In the genomic region with DNA sequence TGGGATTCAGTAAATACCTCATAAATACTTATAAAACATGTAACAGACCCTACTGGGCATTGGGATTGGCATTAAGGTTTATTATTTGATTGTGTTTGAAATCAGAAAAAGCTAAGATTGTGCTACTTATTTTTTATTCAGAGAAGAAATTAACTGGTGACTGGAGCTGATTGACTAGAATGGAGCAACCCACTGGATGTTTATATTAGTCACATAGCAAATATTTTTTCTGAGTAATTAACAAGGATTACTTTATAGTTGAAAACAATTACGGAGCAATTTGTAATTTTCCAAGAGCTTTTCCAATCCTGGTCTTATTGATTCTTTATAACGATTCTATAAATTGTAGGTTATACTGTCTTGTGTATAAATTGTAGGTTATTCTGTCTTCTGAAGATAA, we compare ENCODE assay signal across 21 cellular contexts.
DNase-seq lines count a peak whose midpoint lies in the region; ATAC-seq, FAIRE-seq and TF ChIP-seq lines count a peak whose summit lies in the region.
"Had no signal": no experiment of that assay in that cellular context is flagged by ENCODE, and none has a peak within 500 bp of the region (broad histone marks: within the 10 kb centered on the region; RNA-seq: fewer than 3 reads in every experiment).

No MANE protein-coding gene starts in this region.

- peaks cover 4% of the 10 kb centered on the region for H3K4me1 ChIP-seq in astrocyte (ENCODE audit: insufficient read depth, low read length)
- H3K4me1 ChIP-seq in mesenchymal stem cell (ENCODE audit: control insufficient read depth, insufficient read depth, low read depth, low read length), result peaks cover 2% of the 10 kb centered on the region

- H2AFZ ChIP-seq in astrocyte (ENCODE audit: low read depth, low read length) (no peak overlapping the region), mesenchymal stem cell (ENCODE audit: low read depth, low read length) (no peak overlapping the region)

- no peak overlapping the region for H3K4ac ChIP-seq in mesenchymal stem cell (ENCODE audit: low read depth in 1 of 2, low read length in 2 of 2)

- H3K18ac ChIP-seq in mesenchymal stem cell (ENCODE audit: low read depth in 1 of 2, low read length in 2 of 2), result no peak overlapping the region

- no peaks in the 10 kb centered on the region for H3K79me1 ChIP-seq in mesenchymal stem cell (replicated peaks; ENCODE audit: low read length, poor library complexity, severe bottlenecking)

- intact Hi-C loops in activated CD4-positive, alpha-beta T cell treated with anti-CD3 and anti-CD28 coated beads, Interleukin-2, amount 10 ng/mL, durations not matched to agents 24 days and 14 days (cut with micrococcal nuclease), result no loop called here

- no peak overlapping the region for H2BK120ac ChIP-seq in mesenchymal stem cell (ENCODE audit: low read depth, low read length)

- H3K27me3 ChIP-seq in astrocyte (ENCODE audit: insufficient read depth, low read length), result no peaks in the 10 kb centered on the region
- no peaks in the 10 kb centered on the region for H3K27me3 ChIP-seq in mesenchymal stem cell (ENCODE audit: control insufficient read depth in 1 of 2, insufficient read depth in 1 of 2, low read length in 2 of 2)
- H3K27me3 ChIP-seq: SJCRH30 had no signal

- no peak overlapping the region for H4K8ac ChIP-seq in mesenchymal stem cell (ENCODE audit: low read length)

- H3K36me3 Mint-ChIP-seq in astrocyte (ENCODE audit: low read depth, unreplicated experiment), result no peaks in the 10 kb centered on the region
- no peaks in the 10 kb centered on the region for H3K36me3 Mint-ChIP-seq in activated CD4-positive, alpha-beta T cell treated with anti-CD3 and anti-CD28 coated beads, Interleukin-2, amount 10 ng/mL, durations not matched to agents 24 days and 14 days (ENCODE audit: low read depth)

- H3K9me3 ChIP-seq in astrocyte (ENCODE audit: insufficient read depth, low read depth, low read length), result no peaks in the 10 kb centered on the region
- H3K9me3 ChIP-seq in mesenchymal stem cell (ENCODE audit: control insufficient read depth, low read length), result no peaks in the 10 kb centered on the region
- H3K9me3 ChIP-seq: SJCRH30 had no signal

- no peak overlapping the region for H2AK5ac ChIP-seq in mesenchymal stem cell (ENCODE audit: low read length, severe bottlenecking)

- no peak overlapping the region for H2BK12ac ChIP-seq in mesenchymal stem cell (ENCODE audit: low read length in 2 of 2)

- H2BK15ac ChIP-seq in mesenchymal stem cell (ENCODE audit: low read depth, poor library complexity, severe bottlenecking), result no peak overlapping the region

- no peak for ATAC-seq in HG02763 (IDR thresholded peaks at IDR 0.05; ENCODE audit: unreplicated experiment)

- no peak overlapping the region for H2BK5ac ChIP-seq in mesenchymal stem cell (ENCODE audit: low read depth, low read length, poor library complexity, severe bottlenecking)

- peaks cover 2% of the 10 kb centered on the region for H3K27me3 Mint-ChIP-seq in astrocyte (ENCODE audit: low read depth, unreplicated experiment)
- H3K27me3 Mint-ChIP-seq in activated CD4-positive, alpha-beta T cell treated with anti-CD3 and anti-CD28 coated beads, Interleukin-2, amount 10 ng/mL, durations not matched to agents 24 days and 14 days, result no peaks in the 10 kb centered on the region
- H3K27me3 Mint-ChIP-seq: B cell; CD4-positive, alpha-beta T cell; IgD-negative memory B cell had no signal

- no CpG with 5 or more reads among the region's 2 CpGs for WGBS in mesenchymal stem cell

- H3K9me3 Mint-ChIP-seq in astrocyte (ENCODE audit: unreplicated experiment), result no peaks in the 10 kb centered on the region
- no peaks in the 10 kb centered on the region for H3K9me3 Mint-ChIP-seq in activated CD4-positive, alpha-beta T cell treated with anti-CD3 and anti-CD28 coated beads, Interleukin-2, amount 10 ng/mL, durations not matched to agents 24 days and 14 days
- H3K9me3 Mint-ChIP-seq: CD4-positive, alpha-beta T cell; IgD-negative memory B cell had no signal

- H3K23ac ChIP-seq in mesenchymal stem cell (ENCODE audit: low read length in 2 of 2), result no peak overlapping the region

- no peak for TF ChIP-seq CTCF in astrocyte (IDR thresholded peaks at IDR 0.05; ENCODE audit: insufficient read depth, low read depth, low read length)

- no peaks in the 10 kb centered on the region for H4K20me1 ChIP-seq in astrocyte (ENCODE audit: insufficient read depth, low read length)

- peak; percentile 9 for FAIRE-seq in astrocyte (lab: Jason Lieb, UNC)
- FAIRE-seq: H1 had no signal

- H3K14ac ChIP-seq in mesenchymal stem cell (ENCODE audit: low read length in 2 of 2), result no peak overlapping the region

- no peak overlapping the region for H3K9ac ChIP-seq in astrocyte (ENCODE audit: low read length)
- H3K9ac ChIP-seq in mesenchymal stem cell (ENCODE audit: low read length), result no peak overlapping the region

- H3K27ac ChIP-seq in astrocyte (ENCODE audit: low read depth, low read length) (no peak overlapping the region), mesenchymal stem cell (ENCODE audit: low read length, poor library complexity, severe bottlenecking) (no peak overlapping the region)
- H3K27ac ChIP-seq: SJCRH30 had no signal

- no peaks in the 10 kb centered on the region for H3K79me2 ChIP-seq in astrocyte (ENCODE audit: insufficient read depth, low read length)

- H3K4me2 ChIP-seq in astrocyte (ENCODE audit: low read length) (no peak overlapping the region), mesenchymal stem cell (ENCODE audit: low read length, poor library complexity, severe bottlenecking) (no peak overlapping the region)

- H4K91ac ChIP-seq in mesenchymal stem cell (ENCODE audit: low read length), result no peak overlapping the region

- H3K4me3 Mint-ChIP-seq in astrocyte (ENCODE audit: unreplicated experiment), result no peak overlapping the region
- H3K4me3 Mint-ChIP-seq in activated CD4-positive, alpha-beta T cell treated with anti-CD3 and anti-CD28 coated beads, Interleukin-2, amount 10 ng/mL, durations not matched to agents 24 days and 14 days, result no peak overlapping the region
- H3K4me3 Mint-ChIP-seq: B cell; CD4-positive, alpha-beta T cell; IgD-negative memory B cell had no signal

- DNase-seq in AG20443 (ENCODE audit: low spot score) (peak; percentile 33), HS-5 (ENCODE audit: low read depth) (peak; percentile 24), astrocyte (ENCODE audit: low read depth) (no peak), mesenchymal stem cell (peak; percentile 72), cerebellum (ENCODE audit: low spot score) (no peak)
- DNase-seq in activated CD4-positive, alpha-beta T cell treated with anti-CD3 and anti-CD28 coated beads, Interleukin-2, amount 10 ng/mL, durations not matched to agents 24 days and 14 days, result no peak
- DNase-seq: CD4-positive, alpha-beta T cell; DND-41; Kasumi-1; NCI-H1105; NCI-H1694 treated with DMSO at 0.1 percent for 48 hours; NCI-H2107; NCI-H345; NCI-H526; NK-92 treated with Interleukin-12 subunit alpha and Interleukin-12 subunit beta, amount 100 ng/mL, for 24 hours; RPMI8226; SJCRH30 had no signal

- H3K36me3 ChIP-seq in astrocyte (ENCODE audit: insufficient read depth, low read length) (no peaks in the 10 kb centered on the region), mesenchymal stem cell (ENCODE audit: control insufficient read depth in 1 of 2, insufficient read depth in 2 of 2, low read depth in 1 of 2, low read length in 2 of 2) (no peaks in the 10 kb centered on the region)
- H3K36me3 ChIP-seq: SJCRH30 had no signal

- H3K27ac Mint-ChIP-seq in astrocyte (ENCODE audit: unreplicated experiment), result no peak overlapping the region
- no peak overlapping the region for H3K27ac Mint-ChIP-seq in activated CD4-positive, alpha-beta T cell treated with anti-CD3 and anti-CD28 coated beads, Interleukin-2, amount 10 ng/mL, durations not matched to agents 24 days and 14 days
- H3K27ac Mint-ChIP-seq: B cell; CD4-positive, alpha-beta T cell; IgD-negative memory B cell had no signal

- peaks cover 7% of the 10 kb centered on the region for H3K4me1 Mint-ChIP-seq in astrocyte (ENCODE audit: low read depth, unreplicated experiment)
- peaks cover 2% of the 10 kb centered on the region for H3K4me1 Mint-ChIP-seq in activated CD4-positive, alpha-beta T cell treated with anti-CD3 and anti-CD28 coated beads, Interleukin-2, amount 10 ng/mL, durations not matched to agents 24 days and 14 days

- H3K4me3 ChIP-seq in astrocyte (ENCODE audit: insufficient read depth, low read depth, low read length) (no peak overlapping the region), mesenchymal stem cell (ENCODE audit: insufficient read depth in 1 of 2, low read depth in 1 of 2, low read length in 2 of 2) (no peak overlapping the region)
- H3K4me3 ChIP-seq: SJCRH30 had no signal

Comparison
In these comparisons a context has a peak if more than half of its experiments do, and no peak if none do; other contexts are left out.
1. DNase-seq: peak in AG20443 (single experiment), HS-5 (single experiment) and mesenchymal stem cell (single experiment); none in astrocyte (single experiment), cerebellum (single experiment) and activated CD4-positive, alpha-beta T cell treated with anti-CD3 and anti-CD28 coated beads, Interleukin-2, amount 10 ng/mL, durations not matched to agents 24 days and 14 days (single experiment).